18 cellular contexts compared by ENCODE assay signal in the genomic region with DNA sequence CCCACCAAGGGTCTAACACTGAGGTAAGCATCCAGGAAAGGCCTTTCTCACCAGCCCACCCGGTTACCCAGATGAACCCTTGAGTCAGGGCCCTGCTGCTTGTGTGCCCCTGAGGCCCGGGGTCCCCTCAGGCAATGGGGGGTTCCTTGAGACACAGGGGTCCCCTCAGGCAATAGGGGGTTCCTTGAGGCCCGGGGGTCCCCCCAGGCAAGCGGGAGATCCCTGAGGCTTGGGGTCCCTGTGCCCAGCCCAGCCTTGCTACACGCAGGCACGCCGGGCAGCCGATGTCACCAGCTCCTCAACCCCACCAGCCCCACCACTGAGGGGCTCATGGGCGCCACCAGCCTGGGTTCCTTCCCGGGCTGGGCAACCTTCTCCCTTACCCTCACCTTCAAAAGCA.
"Had no signal": no experiment of that assay in that cellular context is flagged by ENCODE, and none has a peak within 500 bp of the region (broad histone marks: within the 10 kb centered on the region; RNA-seq: fewer than 3 reads in every experiment).

No MANE protein-coding gene starts in this region.

- H3K36me3 ChIP-seq: cardiac muscle cell, gastroesophageal sphincter, heart right ventricle, thoracic aorta had no signal

- ATAC-seq: activated naive CD8-positive, alpha-beta T cell treated with anti-CD3 and anti-CD28 coated beads, Interleukin-2, amount 50 U/mL, for 24 hours; left colon; mucosa of descending colon; naive thymus-derived CD4-positive, alpha-beta T cell; T-cell had no signal

- H3K9me3 ChIP-seq: gastroesophageal sphincter, heart right ventricle, mucosa of descending colon, thoracic aorta had no signal

- H3K27ac ChIP-seq: cardiac muscle cell, SK-N-MC had no signal

- H3K27me3 ChIP-seq: cardiac muscle cell, gastroesophageal sphincter, heart right ventricle had no signal

- DNase-seq: activated CD4-positive, alpha-beta T cell treated with anti-CD3 and anti-CD28 coated beads, Interleukin-2, amount 10 ng/mL, durations not matched to agents 7 days and 5 days; activated naive CD4-positive, alpha-beta T cell treated with Interleukin-2 at 50 U/mL for 16 hours; activated naive CD8-positive, alpha-beta T cell treated with anti-CD3 and anti-CD28 coated beads, Interleukin-2, amount 50 U/mL, for 24 hours; erythroblast; heart right ventricle; left colon; mucosa of descending colon; naive thymus-derived CD4-positive, alpha-beta T cell; stimulated activated CD4-positive, alpha-beta T cell treated with anti-CD3 and anti-CD28 coated beads, Interleukin-4, amount 100 ng/mL, for 4 hours; stimulated activated CD8-positive, alpha-beta memory T cell treated with anti-CD3 and anti-CD28 coated beads, Interleukin-4, amount 100 ng/mL, for 48 hours; stimulated activated naive CD4-positive, alpha-beta T cell treated with Interleukin-2 at 50 U/mL for 16 hours; T-helper 9 cell had no signal

- H3K4me3 ChIP-seq: cardiac muscle cell, heart right ventricle, mucosa of descending colon, SK-N-MC, skin epidermis had no signal
